In the genomic region with DNA sequence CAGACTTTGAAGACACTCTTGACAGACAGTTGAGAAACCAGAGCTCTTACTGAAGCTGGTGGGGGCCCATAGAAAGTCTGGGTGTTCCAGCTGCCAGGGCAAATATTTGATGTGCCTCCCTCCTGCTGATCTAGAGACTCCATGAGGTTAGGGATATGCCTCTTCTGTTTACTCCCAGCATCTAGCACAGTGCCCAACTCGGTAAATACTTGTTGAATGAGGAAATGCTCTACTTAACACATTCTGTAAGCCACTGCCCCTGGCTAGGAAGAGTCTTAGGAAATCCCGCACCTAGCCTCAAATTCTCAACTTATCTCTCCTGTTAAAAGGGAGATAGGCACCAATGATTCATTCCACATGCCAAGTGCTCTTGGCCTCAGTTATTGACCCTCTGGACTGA, we compare ENCODE assay signal across 13 cellular contexts.
DNase-seq lines count a peak whose midpoint lies in the region; ATAC-seq and TF ChIP-seq lines count a peak whose summit lies in the region.
"Had no signal": no experiment of that assay in that cellular context is flagged by ENCODE, and none has a peak within 500 bp of the region (broad histone marks: within the 10 kb centered on the region; RNA-seq: fewer than 3 reads in every experiment).

No MANE protein-coding gene starts in this region.

- H3K4me2 ChIP-seq in PC-9, result peak overlapping the region; percentile 28; the same call in 1 of the 2 replicates

- peak overlapping the region; percentile 62 for H3K27ac ChIP-seq in PC-9

- intact Hi-C loops in PC-9 (cut with micrococcal nuclease; ENCODE audit: unreplicated experiment), result no loop called here
- intact Hi-C loops in left colon (cut with DNase I, micrococcal nuclease), result no loop called here
- intact Hi-C loops in Right ventricle myocardium inferior (cut with DNase I), result no loop called here

- H3K27me3 ChIP-seq in PC-9 (ENCODE audit: insufficient read depth, low read depth), result no peaks in the 10 kb centered on the region
- H3K27me3 ChIP-seq: esophagus squamous epithelium had no signal

- CTCF ChIA-PET in PC-9 (lab: Charles Lee), result no interaction called here

- no peak overlapping the region for H2AFZ ChIP-seq in PC-9

- no peak for TF ChIP-seq CTCF in PC-9 (conservative IDR thresholded peaks at IDR 0.05)

- no peaks in the 10 kb centered on the region for H3K36me3 ChIP-seq in PC-9 (ENCODE audit: low read depth)
- H3K36me3 ChIP-seq: esophagus squamous epithelium had no signal

- H3K9me2 ChIP-seq in PC-9 (ENCODE audit: insufficient read depth), result no peaks in the 10 kb centered on the region

- in situ Hi-C loops in ACHN (cut with HindIII; ENCODE audit: low pct_ligation_motif_present, low pct_unique_long_range_greater_than_20kb, low sequenced_read_pairs), result no loop called here

- ATAC-seq in left colon (peak; percentile 41), Right ventricle myocardium inferior (no peak)

- POLR2A ChIA-PET in PC-9 (lab: Charles Lee; ENCODE audit: unreplicated experiment), result interaction anchor here (0.6 kb wide), 1 partner anchor 58 kb away, joined by 3 read pairs; no protein-coding TSS in a partner anchor

- H3K9me3 ChIP-seq in PC-9 (ENCODE audit: insufficient read depth, low read depth), result no peaks in the 10 kb centered on the region
- H3K9me3 ChIP-seq: esophagus squamous epithelium had no signal

- DNase-seq in COR-L47 (lab: John Stamatoyannopoulos, UW) (peak; percentile 87), NCI-H1092 (lab: John Stamatoyannopoulos, UW) (peak; percentile 78), PC-9 (peak in 1 of 2 experiments; percentile 73), left colon (no peak), HT-29 (ENCODE audit: low spot score) (no peak), mesenteric fat pad (ENCODE audit: low spot score) (no peak), Right ventricle myocardium inferior (ENCODE audit: missing footprints) (no peak), ACHN (no peak)
- DNase-seq: activated CD8-positive, alpha-beta memory T cell treated with anti-CD3 and anti-CD28 coated beads for 24 hours; esophagus squamous epithelium; NCI-H526; stimulated activated naive CD8-positive, alpha-beta T cell treated with anti-CD3 and anti-CD28 coated beads, Interleukin-15, amount 100 ng/mL, for 72 hours; T-helper 1 cell had no signal

- no peaks in the 10 kb centered on the region for H4K20me1 ChIP-seq in PC-9 (ENCODE audit: insufficient read depth)

- BruUV-seq in PC-9 (replicated peaks; lab: Mats Ljungman, UMichigan), result no TSS peak

- no peaks in the 10 kb centered on the region for H3F3A ChIP-seq in PC-9 (ENCODE audit: insufficient read depth, low read depth)

- H3K4me3 ChIP-seq in PC-9, result no peak overlapping the region
- H3K4me3 ChIP-seq: esophagus squamous epithelium had no signal

- no peaks in the 10 kb centered on the region for H3K4me1 ChIP-seq in PC-9 (replicated peaks; ENCODE audit: insufficient read depth)

- no peaks in the 10 kb centered on the region for H3K79me2 ChIP-seq in PC-9 (ENCODE audit: low read depth)

Comparison
In these comparisons a context has a peak if more than half of its experiments do, and no peak if none do; other contexts are left out.
1. DNase-seq: peak in COR-L47 (single experiment) and NCI-H1092 (single experiment); none in left colon (0 of 2), HT-29 (single experiment), mesenteric fat pad (single experiment), Right ventricle myocardium inferior (single experiment) and ACHN (single experiment).